In genomic region chr15:25717861-25718504, GRCh38 we compare ENCODE assay signal across 16 cellular contexts.
DNase-seq lines count a peak whose midpoint lies in the region; ATAC-seq and TF ChIP-seq lines count a peak whose summit lies in the region.
"Had no signal": no experiment of that assay in that cellular context is flagged by ENCODE, and none has a peak within 500 bp of the region (broad histone marks: within the 10 kb centered on the region; RNA-seq: fewer than 3 reads in every experiment).

No MANE protein-coding gene starts in this region.

- no peak for TF ChIP-seq POLR2A in gastrocnemius medialis (IDR thresholded peaks at IDR 0.05)

- H3K36me3 ChIP-seq in gastrocnemius medialis, result no peaks in the 10 kb centered on the region

- no peaks in the 10 kb centered on the region for H3K4me1 ChIP-seq in gastrocnemius medialis
- H3K4me1 ChIP-seq: foreskin keratinocyte had no signal

- H3K4me3 ChIP-seq in AG10803 (ENCODE audit: low read length) (no peak overlapping the region), gastrocnemius medialis (no peak overlapping the region)
- H3K4me3 ChIP-seq: GM23338 had no signal

- POLR2A ChIA-PET in activated CD8-positive, alpha-beta T cell treated with anti-CD3 and anti-CD28 coated beads for 36 hours (lab: Charles Lee), result no interaction called here

- no peaks in the 10 kb centered on the region for H3K4me1 Mint-ChIP-seq in activated CD8-positive, alpha-beta T cell treated with anti-CD3 and anti-CD28 coated beads for 36 hours (ENCODE audit: low read depth)

- no peak overlapping the region for H3K27ac ChIP-seq in gastrocnemius medialis
- H3K27ac ChIP-seq: foreskin keratinocyte had no signal

- peak; percentile 52 for ATAC-seq in GM19455 (IDR thresholded peaks at IDR 0.05; ENCODE audit: unreplicated experiment)
- ATAC-seq in gastrocnemius medialis, result no peak
- no peak for ATAC-seq in activated CD8-positive, alpha-beta T cell treated with anti-CD3 and anti-CD28 coated beads for 36 hours
- ATAC-seq: foreskin keratinocyte, GM23338 had no signal

- no peaks in the 10 kb centered on the region for H3K27me3 Mint-ChIP-seq in activated CD8-positive, alpha-beta T cell treated with anti-CD3 and anti-CD28 coated beads for 36 hours

- in situ Hi-C loops in gastrocnemius medialis (cut with MboI; ENCODE audit: low sequenced_read_pairs in 4 of 4), result loop anchor here in 1 of 4 donors (25.0 kb wide), 1 partner anchor 206 kb away; no protein-coding TSS in a partner anchor

- intact Hi-C loops in gastrocnemius medialis (cut with DNase I; ENCODE audit: low total_unique reads), result no loop called here
- intact Hi-C loops in activated CD8-positive, alpha-beta T cell treated with anti-CD3 and anti-CD28 coated beads for 36 hours (cut with micrococcal nuclease), result no loop called here

- H3K9me3 ChIP-seq in gastrocnemius medialis, result no peaks in the 10 kb centered on the region

- no peaks in the 10 kb centered on the region for H3K27me3 ChIP-seq in gastrocnemius medialis
- H3K27me3 ChIP-seq: foreskin keratinocyte had no signal

- peak; percentile 34 for DNase-seq in AG10803 (ENCODE audit: low read depth)
- DNase-seq in NCI-H69 (lab: John Stamatoyannopoulos, UW), result peak; percentile 20
- DNase-seq in left kidney (ENCODE audit: low read depth, low spot score), result peak; percentile 22
- DNase-seq in LoVo (ENCODE audit: low spot score), result no peak
- no peak for DNase-seq in gastrocnemius medialis
- DNase-seq in NCI-H1092 (lab: John Stamatoyannopoulos, UW), result no peak
- DNase-seq in activated CD8-positive, alpha-beta T cell treated with anti-CD3 and anti-CD28 coated beads for 36 hours, result no peak
- DNase-seq: activated CD4-positive, CD25-positive, alpha-beta regulatory T cell treated with anti-CD3 and anti-CD28 coated beads, Interleukin-2, amount 50 U/mL, for 72 hours; amniotic stem cell; effector CD4-positive, alpha-beta T cell; foreskin keratinocyte; NCI-H2227 treated with DMSO at 0.1 percent for 48 hours; OCI-M1; SW 1271 had no signal

- no peak overlapping the region for H3K27ac Mint-ChIP-seq in activated CD8-positive, alpha-beta T cell treated with anti-CD3 and anti-CD28 coated beads for 36 hours
- H3K27ac Mint-ChIP-seq: GM23338 had no signal

- CTCF ChIA-PET in activated CD8-positive, alpha-beta T cell treated with anti-CD3 and anti-CD28 coated beads for 36 hours (lab: Charles Lee), result interaction anchor here (2.3 kb wide), 1 partner anchor 8 kb away, joined by 9 read pairs; no protein-coding TSS in a partner anchor

- H3K4me3 Mint-ChIP-seq in activated CD8-positive, alpha-beta T cell treated with anti-CD3 and anti-CD28 coated beads for 36 hours, result no peak overlapping the region
- H3K4me3 Mint-ChIP-seq: GM23338 had no signal

- TF ChIP-seq CTCF in AG10803 (conservative IDR thresholded peaks at IDR 0.05; ENCODE audit: low read length), result no peak
- no peak for TF ChIP-seq CTCF in gastrocnemius medialis (IDR thresholded peaks at IDR 0.05 in 4 of 5, conservative IDR thresholded peaks at IDR 0.05 in 1 of 5)
- TF ChIP-seq CTCF in activated CD8-positive, alpha-beta T cell treated with anti-CD3 and anti-CD28 coated beads for 36 hours (IDR thresholded peaks at IDR 0.05), result no peak

- peaks cover 13% of the 10 kb centered on the region for H3K36me3 Mint-ChIP-seq in activated CD8-positive, alpha-beta T cell treated with anti-CD3 and anti-CD28 coated beads for 36 hours (ENCODE audit: low read depth)

- H3K9me3 Mint-ChIP-seq in activated CD8-positive, alpha-beta T cell treated with anti-CD3 and anti-CD28 coated beads for 36 hours, result no peaks in the 10 kb centered on the region

Comparison
In these comparisons a context has a peak if more than half of its experiments do, and no peak if none do; other contexts are left out.
1. DNase-seq: peak in AG10803 (single experiment), NCI-H69 (single experiment) and left kidney (single experiment); none in LoVo (single experiment), gastrocnemius medialis (0 of 2), NCI-H1092 (single experiment) and activated CD8-positive, alpha-beta T cell treated with anti-CD3 and anti-CD28 coated beads for 36 hours (single experiment).